Comparison of ENCODE assay signal across 8 cellular contexts in genomic region chr4:158810487-158811215, GRCh38. TPM values are rescaled to one million over a fixed set of nuclear protein-coding genes. Genes with fewer than 3 reads are reported as not detected.
DNase-seq lines count a peak whose midpoint lies in the region; ATAC-seq and TF ChIP-seq lines count a peak whose summit lies in the region.

No MANE protein-coding gene starts in this region.

- TF ChIP-seq CTCF in AG09319 (IDR thresholded peaks at IDR 0.05; ENCODE audit: low read depth, low read length) (no peak), cardiac muscle cell (IDR thresholded peaks at IDR 0.05; ENCODE audit: low read depth, low read length) (no peak), gastrocnemius medialis (IDR thresholded peaks at IDR 0.05 in 4 of 5, conservative IDR thresholded peaks at IDR 0.05 in 1 of 5) (no peak)

- peak; percentile 40 to 47 for TF ChIP-seq POLR2A in gastrocnemius medialis (IDR thresholded peaks at IDR 0.05)

- no peaks in the 10 kb centered on the region for H3K27me3 ChIP-seq in HAP-1 (ENCODE audit: low read depth)
- no peaks in the 10 kb centered on the region for H3K27me3 ChIP-seq in cardiac muscle cell
- H3K27me3 ChIP-seq in gastrocnemius medialis, result no peaks in the 10 kb centered on the region

- H3K4me3 ChIP-seq in HAP-1 (no peak overlapping the region), cardiac muscle cell (no peak overlapping the region), gastrocnemius medialis (peak overlapping the region; percentile 14 to 23 (median 16))

- H3K27ac ChIP-seq in cardiac muscle cell (peak overlapping the region; percentile 99), gastrocnemius medialis (peak overlapping the region; percentile 80 to 92 (median 90))

- intact Hi-C loops in gastrocnemius medialis (cut with DNase I; ENCODE audit: low total_unique reads), result loop anchor here (1.0 to 2.0 kb wide), 2 partner anchors 13 to 40 kb away; no protein-coding TSS in a partner anchor

- H3K4me1 ChIP-seq in HAP-1 (peaks cover 26% of the 10 kb centered on the region), cardiac muscle cell (ENCODE audit: low read depth) (peaks cover 76% of the 10 kb centered on the region), gastrocnemius medialis (peaks cover 74 to 77% of the 10 kb centered on the region in 2 donors)

- DNase-seq in AG09319 (ENCODE audit: extremely low read depth, low read depth), result peak; percentile 75
- DNase-seq in HAP-1 (ENCODE audit: low spot score in 2 of 2), result peak; percentile 73 to 87
- peak; percentile 41 for DNase-seq in activated T-cell treated with anti-CD3 and anti-CD28 coated beads, Interleukin-2, amount 50 U/mL, for 48 hours
- DNase-seq in cardiac muscle cell (ENCODE audit: low read depth in 1 of 2, low spot score in 1 of 2), result peak in 1 of 2 donors; percentile 94
- DNase-seq in gastrocnemius medialis, result peak; percentile 55 to 72
- DNase-seq in HuH-7.5 (ENCODE audit: low spot score), result no peak
- DNase-seq in NCI-H2227 (lab: John Stamatoyannopoulos, UW; ENCODE audit: unreplicated experiment), result no peak
- DNase-seq in activated CD4-positive, alpha-beta T cell treated with anti-CD3 and anti-CD28 coated beads for 1 hour, result no peak

- ATAC-seq in gastrocnemius medialis, result peak; percentile 62 to 68

- no peaks in the 10 kb centered on the region for H3K36me3 ChIP-seq in HAP-1 (replicated peaks)
- no peaks in the 10 kb centered on the region for H3K36me3 ChIP-seq in cardiac muscle cell
- H3K36me3 ChIP-seq in gastrocnemius medialis, result no peaks in the 10 kb centered on the region

- in situ Hi-C loops in HAP-1 (cut with MboI; ENCODE audit: low sequenced_read_pairs) (no loop called here), gastrocnemius medialis (cut with MboI; ENCODE audit: low sequenced_read_pairs in 4 of 4) (no loop called here)

- H3K9me3 ChIP-seq in HAP-1 (no peaks in the 10 kb centered on the region), cardiac muscle cell (ENCODE audit: low read depth) (no peaks in the 10 kb centered on the region), gastrocnemius medialis (no peaks in the 10 kb centered on the region)

RNA-seq across cellular contexts. Expression of gene FNIP2, which starts 41.8 kb away (rescaled TPM):
- 45.1 and 74.4 TPM in 2 replicates for total RNA-seq in cardiac muscle cell
- polyA plus RNA-seq in cardiac muscle cell, result 29.9 and 60.1 TPM in 2 replicates
- 10 to 100 TPM in 3 of 4 donors, 1 to 10 TPM in 1; 9.9 to 32.8 (median 22.2) TPM for total RNA-seq in gastrocnemius medialis

Comparison
In these comparisons a context has a peak if more than half of its experiments do, and no peak if none do; other contexts are left out.
1. DNase-seq: peak in AG09319 (single experiment), HAP-1 (2 of 2), activated T-cell treated with anti-CD3 and anti-CD28 coated beads, Interleukin-2, amount 50 U/mL, for 48 hours (2 of 2) and gastrocnemius medialis (2 of 2); none in HuH-7.5 (single experiment), NCI-H2227 (single experiment) and activated CD4-positive, alpha-beta T cell treated with anti-CD3 and anti-CD28 coated beads for 1 hour (single experiment).
2. H3K4me3 ChIP-seq: peak in gastrocnemius medialis (4 of 4); none in HAP-1 (single experiment) and cardiac muscle cell (single experiment).